Comparison of ENCODE assay signal across 1 cellular context in the genomic region with DNA sequence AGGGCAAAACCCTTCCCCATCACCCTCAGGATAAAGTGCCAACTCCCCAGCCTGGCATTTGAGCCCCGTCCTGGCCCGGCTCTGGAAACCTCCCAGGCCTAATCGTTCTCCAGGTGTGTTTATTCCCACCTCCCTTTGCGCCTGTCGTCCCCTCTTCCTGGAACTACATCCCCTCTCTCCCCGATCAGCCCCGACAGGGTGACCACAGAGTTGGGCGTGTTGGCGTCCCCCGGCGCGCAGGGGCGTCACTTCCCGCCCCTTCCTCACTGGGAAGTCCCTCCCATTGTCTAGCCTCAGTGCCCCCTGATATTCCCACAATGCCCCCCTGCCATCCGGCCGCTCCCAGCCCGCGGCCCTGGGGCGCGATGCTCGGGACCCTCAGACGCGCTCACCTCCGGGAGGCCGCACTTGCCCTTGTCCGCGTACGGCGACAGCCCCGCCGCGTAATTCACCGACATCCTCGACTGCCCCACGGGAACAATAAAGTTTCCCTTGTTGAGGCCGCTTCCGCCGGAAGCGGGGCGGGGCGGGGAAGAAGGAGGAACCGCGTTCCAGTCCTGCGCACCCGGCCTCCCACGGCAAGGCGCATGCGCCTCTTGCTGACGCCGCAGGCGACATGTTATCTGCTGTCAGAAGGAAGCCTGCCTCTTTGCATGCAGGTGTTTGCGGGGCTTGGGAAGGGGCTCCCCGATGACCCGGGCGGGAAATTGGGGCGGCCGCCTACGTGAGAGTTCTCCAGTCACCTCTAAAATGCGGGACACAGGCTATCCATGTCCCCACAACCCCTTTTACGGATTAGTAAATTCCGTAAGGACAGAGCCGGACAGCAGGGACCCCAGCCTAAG.
TF ChIP-seq lines count a peak whose summit lies in the region.

A gene (plus strand): TSS at position 608 of the 845 bp plus-strand sequence. CDS start 3,737 bp downstream, outside the sequence.
A gene (minus strand): TSS at position 482 of the 845 bp plus-strand sequence. CDS start 24 bp downstream, at position 458.

TF ChIP-seq in GM12878, 131 proteins besides CTCF, POLR2A, EP300 and RAD21 (continued from another document and continues in another):
- TF ChIP-seq, protein P1, sequence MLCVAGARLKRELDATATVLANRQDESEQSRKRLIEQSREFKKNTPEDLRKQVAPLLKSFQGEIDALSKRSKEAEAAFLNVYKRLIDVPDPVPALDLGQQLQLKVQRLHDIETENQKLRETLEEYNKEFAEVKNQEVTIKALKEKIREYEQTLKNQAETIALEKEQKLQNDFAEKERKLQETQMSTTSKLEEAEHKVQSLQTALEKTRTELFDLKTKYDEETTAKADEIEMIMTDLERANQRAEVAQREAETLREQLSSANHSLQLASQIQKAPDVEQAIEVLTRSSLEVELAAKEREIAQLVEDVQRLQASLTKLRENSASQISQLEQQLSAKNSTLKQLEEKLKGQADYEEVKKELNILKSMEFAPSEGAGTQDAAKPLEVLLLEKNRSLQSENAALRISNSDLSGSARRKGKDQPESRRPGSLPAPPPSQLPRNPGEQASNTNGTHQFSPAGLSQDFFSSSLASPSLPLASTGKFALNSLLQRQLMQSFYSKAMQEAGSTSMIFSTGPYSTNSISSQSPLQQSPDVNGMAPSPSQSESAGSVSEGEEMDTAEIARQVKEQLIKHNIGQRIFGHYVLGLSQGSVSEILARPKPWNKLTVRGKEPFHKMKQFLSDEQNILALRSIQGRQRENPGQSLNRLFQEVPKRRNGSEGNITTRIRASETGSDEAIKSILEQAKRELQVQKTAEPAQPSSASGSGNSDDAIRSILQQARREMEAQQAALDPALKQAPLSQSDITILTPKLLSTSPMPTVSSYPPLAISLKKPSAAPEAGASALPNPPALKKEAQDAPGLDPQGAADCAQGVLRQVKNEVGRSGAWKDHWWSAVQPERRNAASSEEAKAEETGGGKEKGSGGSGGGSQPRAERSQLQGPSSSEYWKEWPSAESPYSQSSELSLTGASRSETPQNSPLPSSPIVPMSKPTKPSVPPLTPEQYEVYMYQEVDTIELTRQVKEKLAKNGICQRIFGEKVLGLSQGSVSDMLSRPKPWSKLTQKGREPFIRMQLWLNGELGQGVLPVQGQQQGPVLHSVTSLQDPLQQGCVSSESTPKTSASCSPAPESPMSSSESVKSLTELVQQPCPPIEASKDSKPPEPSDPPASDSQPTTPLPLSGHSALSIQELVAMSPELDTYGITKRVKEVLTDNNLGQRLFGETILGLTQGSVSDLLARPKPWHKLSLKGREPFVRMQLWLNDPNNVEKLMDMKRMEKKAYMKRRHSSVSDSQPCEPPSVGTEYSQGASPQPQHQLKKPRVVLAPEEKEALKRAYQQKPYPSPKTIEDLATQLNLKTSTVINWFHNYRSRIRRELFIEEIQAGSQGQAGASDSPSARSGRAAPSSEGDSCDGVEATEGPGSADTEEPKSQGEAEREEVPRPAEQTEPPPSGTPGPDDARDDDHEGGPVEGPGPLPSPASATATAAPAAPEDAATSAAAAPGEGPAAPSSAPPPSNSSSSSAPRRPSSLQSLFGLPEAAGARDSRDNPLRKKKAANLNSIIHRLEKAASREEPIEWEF (IDR thresholded peaks at IDR 0.05; ENCODE audit: insufficient replicate concordance, low read depth, low read length) = no peak
- TF ChIP-seq CBX3 (IDR thresholded peaks at IDR 0.05; ENCODE audit: borderline replicate concordance, low read depth) (no peak), IRF4 (IDR thresholded peaks at IDR 0.05; ENCODE audit: low read depth, low read length) (no peak), MXI1 (IDR thresholded peaks at IDR 0.05; ENCODE audit: low read depth, low read length) (peak; percentile 90), SIN3A (IDR thresholded peaks at IDR 0.05; ENCODE audit: low read depth, low read length) (peak; percentile 87), MEF2B (IDR thresholded peaks at IDR 0.05; ENCODE audit: partially characterized antibody, poor library complexity, severe bottlenecking) (peak; percentile 31), NFIC (IDR thresholded peaks at IDR 0.05; ENCODE audit: low read depth, low read length) (no peak), ESRRA (IDR thresholded peaks at IDR 0.05; ENCODE audit: low read length) (peak; percentile 65; the same call in 1 of the 2 replicates), RAD51 (IDR thresholded peaks at IDR 0.05) (no peak), TARDBP (IDR thresholded peaks at IDR 0.05; ENCODE audit: borderline replicate concordance) (peak; percentile 99), YY1 (IDR thresholded peaks at IDR 0.05; ENCODE audit: low read depth, low read length) (peak; percentile 91), JUND (IDR thresholded peaks at IDR 0.05; ENCODE audit: low read depth, low read length) (no peak), CHD4 (IDR thresholded peaks at IDR 0.05) (no peak), HDGF (IDR thresholded peaks at IDR 0.05) (no peak), BMI1 (IDR thresholded peaks at IDR 0.05; ENCODE audit: borderline replicate concordance) (no peak), CREM (IDR thresholded peaks at IDR 0.05; ENCODE audit: low read depth) (peak; percentile 74; the same call in 1 of the 2 replicates), ZNF217 (IDR thresholded peaks at IDR 0.05) (peak; percentile 59; the same call in 1 of the 2 replicates), POU2F2 (IDR thresholded peaks at IDR 0.05; ENCODE audit: borderline replicate concordance, low read depth, low read length) (peak; percentile 66; the same call in 1 of the 3 replicates), ETV6 (conservative IDR thresholded peaks at IDR 0.05 in 1 of 2, IDR thresholded peaks at IDR 0.05 in 1 of 2; ENCODE audit: borderline replicate concordance in 1 of 2, low read depth in 1 of 2) (peak in 1 of 2 experiments; percentile 72; a peak in 1 of 4 replicates), SMAD5 (IDR thresholded peaks at IDR 0.05; ENCODE audit: low read depth) (peak; percentile 82), EGR1 (IDR thresholded peaks at IDR 0.05; ENCODE audit: borderline replicate concordance in 1 of 2, low read depth in 2 of 2, low read length in 2 of 2) (peak in 1 of 2 experiments; percentile 11; a peak in 1 of 3 replicates), SREBF1 (IDR thresholded peaks at IDR 0.05; ENCODE audit: low read length) (0 out of 2 replicates have a peak, but pooled peaks have one; percentile 26), STAT3 (IDR thresholded peaks at IDR 0.05; ENCODE audit: low read depth, low read length) (no peak), NR2C1 (IDR thresholded peaks at IDR 0.05) (no peak), CREB1 (IDR thresholded peaks at IDR 0.05; ENCODE audit: low read depth) (peak; percentile 79), TBL1XR1 (IDR thresholded peaks at IDR 0.05; ENCODE audit: low read depth, low read length) (no peak), ZNF274 (IDR thresholded peaks at IDR 0.05; ENCODE audit: insufficient read depth, insufficient read length) (no peak), KDM1A (IDR thresholded peaks at IDR 0.05; ENCODE audit: borderline replicate concordance) (no peak), BRCA1 (IDR thresholded peaks at IDR 0.05; ENCODE audit: low read depth, low read length) (no peak), KAT2A (conservative IDR thresholded peaks at IDR 0.05; ENCODE audit: control insufficient read depth, low read depth, low read length) (no peak), ZSCAN29 (IDR thresholded peaks at IDR 0.05) (no peak)
- TF ChIP-seq, protein P2, sequence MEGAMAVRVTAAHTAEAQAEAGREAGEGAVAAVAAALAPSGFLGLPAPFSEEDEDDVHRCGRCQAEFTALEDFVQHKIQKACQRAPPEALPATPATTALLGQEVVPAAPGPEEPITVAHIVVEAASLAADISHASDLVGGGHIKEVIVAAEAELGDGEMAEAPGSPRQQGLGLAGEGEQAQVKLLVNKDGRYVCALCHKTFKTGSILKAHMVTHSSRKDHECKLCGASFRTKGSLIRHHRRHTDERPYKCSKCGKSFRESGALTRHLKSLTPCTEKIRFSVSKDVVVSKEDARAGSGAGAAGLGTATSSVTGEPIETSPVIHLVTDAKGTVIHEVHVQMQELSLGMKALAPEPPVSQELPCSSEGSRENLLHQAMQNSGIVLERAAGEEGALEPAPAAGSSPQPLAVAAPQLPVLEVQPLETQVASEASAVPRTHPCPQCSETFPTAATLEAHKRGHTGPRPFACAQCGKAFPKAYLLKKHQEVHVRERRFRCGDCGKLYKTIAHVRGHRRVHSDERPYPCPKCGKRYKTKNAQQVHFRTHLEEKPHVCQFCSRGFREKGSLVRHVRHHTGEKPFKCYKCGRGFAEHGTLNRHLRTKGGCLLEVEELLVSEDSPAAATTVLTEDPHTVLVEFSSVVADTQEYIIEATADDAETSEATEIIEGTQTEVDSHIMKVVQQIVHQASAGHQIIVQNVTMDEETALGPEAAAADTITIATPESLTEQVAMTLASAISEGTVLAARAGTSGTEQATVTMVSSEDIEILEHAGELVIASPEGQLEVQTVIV (IDR thresholded peaks at IDR 0.05; ENCODE audit: borderline replicate concordance, partially characterized antibody) = peak; percentile 71
- TF ChIP-seq, protein P3, sequence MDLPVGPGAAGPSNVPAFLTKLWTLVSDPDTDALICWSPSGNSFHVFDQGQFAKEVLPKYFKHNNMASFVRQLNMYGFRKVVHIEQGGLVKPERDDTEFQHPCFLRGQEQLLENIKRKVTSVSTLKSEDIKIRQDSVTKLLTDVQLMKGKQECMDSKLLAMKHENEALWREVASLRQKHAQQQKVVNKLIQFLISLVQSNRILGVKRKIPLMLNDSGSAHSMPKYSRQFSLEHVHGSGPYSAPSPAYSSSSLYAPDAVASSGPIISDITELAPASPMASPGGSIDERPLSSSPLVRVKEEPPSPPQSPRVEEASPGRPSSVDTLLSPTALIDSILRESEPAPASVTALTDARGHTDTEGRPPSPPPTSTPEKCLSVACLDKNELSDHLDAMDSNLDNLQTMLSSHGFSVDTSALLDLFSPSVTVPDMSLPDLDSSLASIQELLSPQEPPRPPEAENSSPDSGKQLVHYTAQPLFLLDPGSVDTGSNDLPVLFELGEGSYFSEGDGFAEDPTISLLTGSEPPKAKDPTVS (IDR thresholded peaks at IDR 0.05; ENCODE audit: low read depth, low read length) = no peak
- TF ChIP-seq, protein P4, sequence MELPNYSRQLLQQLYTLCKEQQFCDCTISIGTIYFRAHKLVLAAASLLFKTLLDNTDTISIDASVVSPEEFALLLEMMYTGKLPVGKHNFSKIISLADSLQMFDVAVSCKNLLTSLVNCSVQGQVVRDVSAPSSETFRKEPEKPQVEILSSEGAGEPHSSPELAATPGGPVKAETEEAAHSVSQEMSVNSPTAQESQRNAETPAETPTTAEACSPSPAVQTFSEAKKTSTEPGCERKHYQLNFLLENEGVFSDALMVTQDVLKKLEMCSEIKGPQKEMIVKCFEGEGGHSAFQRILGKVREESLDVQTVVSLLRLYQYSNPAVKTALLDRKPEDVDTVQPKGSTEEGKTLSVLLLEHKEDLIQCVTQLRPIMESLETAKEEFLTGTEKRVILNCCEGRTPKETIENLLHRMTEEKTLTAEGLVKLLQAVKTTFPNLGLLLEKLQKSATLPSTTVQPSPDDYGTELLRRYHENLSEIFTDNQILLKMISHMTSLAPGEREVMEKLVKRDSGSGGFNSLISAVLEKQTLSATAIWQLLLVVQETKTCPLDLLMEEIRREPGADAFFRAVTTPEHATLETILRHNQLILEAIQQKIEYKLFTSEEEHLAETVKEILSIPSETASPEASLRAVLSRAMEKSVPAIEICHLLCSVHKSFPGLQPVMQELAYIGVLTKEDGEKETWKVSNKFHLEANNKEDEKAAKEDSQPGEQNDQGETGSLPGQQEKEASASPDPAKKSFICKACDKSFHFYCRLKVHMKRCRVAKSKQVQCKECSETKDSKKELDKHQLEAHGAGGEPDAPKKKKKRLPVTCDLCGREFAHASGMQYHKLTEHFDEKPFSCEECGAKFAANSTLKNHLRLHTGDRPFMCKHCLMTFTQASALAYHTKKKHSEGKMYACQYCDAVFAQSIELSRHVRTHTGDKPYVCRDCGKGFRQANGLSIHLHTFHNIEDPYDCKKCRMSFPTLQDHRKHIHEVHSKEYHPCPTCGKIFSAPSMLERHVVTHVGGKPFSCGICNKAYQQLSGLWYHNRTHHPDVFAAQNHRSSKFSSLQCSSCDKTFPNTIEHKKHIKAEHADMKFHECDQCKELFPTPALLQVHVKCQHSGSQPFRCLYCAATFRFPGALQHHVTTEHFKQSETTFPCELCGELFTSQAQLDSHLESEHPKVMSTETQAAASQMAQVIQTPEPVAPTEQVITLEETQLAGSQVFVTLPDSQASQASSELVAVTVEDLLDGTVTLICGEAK (IDR thresholded peaks at IDR 0.05; ENCODE audit: borderline replicate concordance) = peak; percentile 100
- TF ChIP-seq, protein P5, sequence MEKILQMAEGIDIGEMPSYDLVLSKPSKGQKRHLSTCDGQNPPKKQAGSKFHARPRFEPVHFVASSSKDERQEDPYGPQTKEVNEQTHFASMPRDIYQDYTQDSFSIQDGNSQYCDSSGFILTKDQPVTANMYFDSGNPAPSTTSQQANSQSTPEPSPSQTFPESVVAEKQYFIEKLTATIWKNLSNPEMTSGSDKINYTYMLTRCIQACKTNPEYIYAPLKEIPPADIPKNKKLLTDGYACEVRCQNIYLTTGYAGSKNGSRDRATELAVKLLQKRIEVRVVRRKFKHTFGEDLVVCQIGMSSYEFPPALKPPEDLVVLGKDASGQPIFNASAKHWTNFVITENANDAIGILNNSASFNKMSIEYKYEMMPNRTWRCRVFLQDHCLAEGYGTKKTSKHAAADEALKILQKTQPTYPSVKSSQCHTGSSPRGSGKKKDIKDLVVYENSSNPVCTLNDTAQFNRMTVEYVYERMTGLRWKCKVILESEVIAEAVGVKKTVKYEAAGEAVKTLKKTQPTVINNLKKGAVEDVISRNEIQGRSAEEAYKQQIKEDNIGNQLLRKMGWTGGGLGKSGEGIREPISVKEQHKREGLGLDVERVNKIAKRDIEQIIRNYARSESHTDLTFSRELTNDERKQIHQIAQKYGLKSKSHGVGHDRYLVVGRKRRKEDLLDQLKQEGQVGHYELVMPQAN (conservative IDR thresholded peaks at IDR 0.05) = peak; percentile 60; the same call in 1 of the 2 replicates
- TF ChIP-seq, protein P6, sequence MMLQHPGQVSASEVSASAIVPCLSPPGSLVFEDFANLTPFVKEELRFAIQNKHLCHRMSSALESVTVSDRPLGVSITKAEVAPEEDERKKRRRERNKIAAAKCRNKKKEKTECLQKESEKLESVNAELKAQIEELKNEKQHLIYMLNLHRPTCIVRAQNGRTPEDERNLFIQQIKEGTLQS (IDR thresholded peaks at IDR 0.05; ENCODE audit: borderline replicate concordance, extremely low read depth, low read depth, low read length) = no peak
- TF ChIP-seq, protein P7, sequence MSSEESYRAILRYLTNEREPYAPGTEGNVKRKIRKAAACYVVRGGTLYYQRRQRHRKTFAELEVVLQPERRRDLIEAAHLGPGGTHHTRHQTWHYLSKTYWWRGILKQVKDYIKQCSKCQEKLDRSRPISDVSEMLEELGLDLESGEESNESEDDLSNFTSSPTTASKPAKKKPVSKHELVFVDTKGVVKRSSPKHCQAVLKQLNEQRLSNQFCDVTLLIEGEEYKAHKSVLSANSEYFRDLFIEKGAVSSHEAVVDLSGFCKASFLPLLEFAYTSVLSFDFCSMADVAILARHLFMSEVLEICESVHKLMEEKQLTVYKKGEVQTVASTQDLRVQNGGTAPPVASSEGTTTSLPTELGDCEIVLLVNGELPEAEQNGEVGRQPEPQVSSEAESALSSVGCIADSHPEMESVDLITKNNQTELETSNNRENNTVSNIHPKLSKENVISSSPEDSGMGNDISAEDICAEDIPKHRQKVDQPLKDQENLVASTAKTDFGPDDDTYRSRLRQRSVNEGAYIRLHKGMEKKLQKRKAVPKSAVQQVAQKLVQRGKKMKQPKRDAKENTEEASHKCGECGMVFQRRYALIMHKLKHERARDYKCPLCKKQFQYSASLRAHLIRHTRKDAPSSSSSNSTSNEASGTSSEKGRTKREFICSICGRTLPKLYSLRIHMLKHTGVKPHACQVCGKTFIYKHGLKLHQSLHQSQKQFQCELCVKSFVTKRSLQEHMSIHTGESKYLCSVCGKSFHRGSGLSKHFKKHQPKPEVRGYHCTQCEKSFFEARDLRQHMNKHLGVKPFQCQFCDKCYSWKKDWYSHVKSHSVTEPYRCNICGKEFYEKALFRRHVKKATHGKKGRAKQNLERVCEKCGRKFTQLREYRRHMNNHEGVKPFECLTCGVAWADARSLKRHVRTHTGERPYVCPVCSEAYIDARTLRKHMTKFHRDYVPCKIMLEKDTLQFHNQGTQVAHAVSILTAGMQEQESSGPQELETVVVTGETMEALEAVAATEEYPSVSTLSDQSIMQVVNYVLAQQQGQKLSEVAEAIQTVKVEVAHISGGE (CRISPR knock-in tag; IDR thresholded peaks at IDR 0.05) = no peak
